Comparison of ENCODE assay signal across 8 cellular contexts in genomic region chr4:121072080-121072835, GRCh38. TPM values are rescaled to one million over a fixed set of nuclear protein-coding genes. Genes with fewer than 3 reads are reported as not detected.
DNase-seq lines count a peak whose midpoint lies in the region; ATAC-seq and TF ChIP-seq lines count a peak whose summit lies in the region.

Gene NDNF, minus strand, starts transcription at chr4:121072535. Its CDS starts 26,698 bp downstream, at chr4:121045837.

- peak within 1 kb of the TSS; percentile 42 for H3K4me3 Mint-ChIP-seq in activated B cell treated with CpG ODN at 0.5 μM for 24 hours

- no peaks in the 10 kb centered on the region for H3K9me3 Mint-ChIP-seq in activated B cell treated with CpG ODN at 0.5 μM for 24 hours

- H3K27ac Mint-ChIP-seq in activated B cell treated with CpG ODN at 0.5 μM for 24 hours, result no peak within 1 kb of the TSS

- no peaks in the 10 kb centered on the region for H3K36me3 ChIP-seq in duodenal mucosa (ENCODE audit: control insufficient read depth in 1 of 2, insufficient read depth in 2 of 2, low read length in 2 of 2)

- H3K27ac ChIP-seq in duodenal mucosa (ENCODE audit: low read depth, low read length) (no peak within 1 kb of the TSS), RWPE1 (no peak within 1 kb of the TSS)

- H3K9me3 ChIP-seq in duodenal mucosa (ENCODE audit: control insufficient read depth in 1 of 2, low read length in 2 of 2), result no peaks in the 10 kb centered on the region

- no peaks in the 10 kb centered on the region for H3K36me3 Mint-ChIP-seq in activated B cell treated with CpG ODN at 0.5 μM for 24 hours (ENCODE audit: low read depth)

- in situ Hi-C loops in G401 (cut with HindIII; ENCODE audit: low sequenced_read_pairs), result no loop called here

- peak within 1 kb of the TSS; percentile 61 for H3K4me3 ChIP-seq in duodenal mucosa (ENCODE audit: low read depth in 1 of 2, low read length in 2 of 2)

- DNase-seq in COR-L47 (lab: John Stamatoyannopoulos, UW) (peak; percentile 25), activated B cell treated with CpG ODN at 0.5 μM for 24 hours (no peak), lung microvascular endothelial cell (ENCODE audit: low read depth in 2 of 2) (peak; percentile 35 to 51), RWPE1 (ENCODE audit: low spot score) (no peak), G401 (ENCODE audit: low spot score) (no peak)
- DNase-seq in stimulated activated CD8-positive, alpha-beta memory T cell treated with anti-CD3 and anti-CD28 coated beads, Interleukin-15, amount 100 ng/mL, for 48 hours (ENCODE audit: low read depth in 2 of 2), result peak; percentile 25 to 41

- CTCF ChIA-PET in activated B cell treated with CpG ODN at 0.5 μM for 24 hours (lab: Charles Lee), result no interaction called here
- CTCF ChIA-PET in RWPE1 (lab: Yijun Ruan, JAX), result interaction anchor here (0.7 kb wide), 1 partner anchor 1315 kb away, joined by 7 read pairs; no protein-coding TSS in a partner anchor

- peaks cover 13 to 15% of the 10 kb centered on the region in 2 donors for H3K4me1 ChIP-seq in duodenal mucosa (ENCODE audit: control insufficient read depth in 1 of 2, insufficient read depth in 2 of 2, low read length in 2 of 2)

- ATAC-seq in HG03354 (IDR thresholded peaks at IDR 0.05; ENCODE audit: poor library complexity, severe bottlenecking, unreplicated experiment), result peak; percentile 34
- no peak for ATAC-seq in activated B cell treated with CpG ODN at 0.5 μM for 24 hours (ENCODE audit: low read depth)

- no peak within 1 kb of the TSS for H3K9ac ChIP-seq in duodenal mucosa (ENCODE audit: low read depth in 1 of 2, low read length in 2 of 2)

- TF ChIP-seq CTCF in activated B cell treated with CpG ODN at 0.5 μM for 24 hours (IDR thresholded peaks at IDR 0.05), result no peak
- no peak for TF ChIP-seq CTCF in RWPE1 (conservative IDR thresholded peaks at IDR 0.05; ENCODE audit: low read depth)

- POLR2A ChIA-PET in activated B cell treated with CpG ODN at 0.5 μM for 24 hours (lab: Charles Lee) (no interaction called here), RWPE1 (lab: Yijun Ruan, JAX; ENCODE audit: low non-redundant PET) (no interaction called here)

- intact Hi-C loops in activated B cell treated with CpG ODN at 0.5 μM for 24 hours (cut with micrococcal nuclease), result no loop called here

- peaks cover 24% of the 10 kb centered on the region for H3K4me1 Mint-ChIP-seq in activated B cell treated with CpG ODN at 0.5 μM for 24 hours

- H3K27me3 ChIP-seq in duodenal mucosa (ENCODE audit: control insufficient read depth in 1 of 2, insufficient read depth in 2 of 2, low read length in 2 of 2), result peaks cover 34 to 53% of the 10 kb centered on the region in 2 donors

- peaks cover 58% of the 10 kb centered on the region for H3K27me3 Mint-ChIP-seq in activated B cell treated with CpG ODN at 0.5 μM for 24 hours

RNA-seq across cellular contexts. Expression of gene NDNF, which starts in this region (rescaled TPM):
- total RNA-seq in activated B cell treated with CpG ODN at 0.5 μM for 24 hours, result not detected in 2 replicates
- total RNA-seq in lung microvascular endothelial cell, result 0.44 and 11.1 TPM in 2 replicates
- not detected in 2 replicates for total RNA-seq in G401 (2014; rRNA removed; shearing (Covaris generic))

Comparison
In these comparisons a context has a peak if more than half of its experiments do, and no peak if none do; other contexts are left out.
1. DNase-seq: peak in COR-L47 (single experiment), lung microvascular endothelial cell (2 of 2) and stimulated activated CD8-positive, alpha-beta memory T cell treated with anti-CD3 and anti-CD28 coated beads, Interleukin-15, amount 100 ng/mL, for 48 hours (2 of 2); none in activated B cell treated with CpG ODN at 0.5 μM for 24 hours (single experiment), RWPE1 (single experiment) and G401 (single experiment).